30 cellular contexts compared by ENCODE assay signal in genomic region chr2:128494307-128494639, GRCh38.
DNase-seq lines count a peak whose midpoint lies in the region; ATAC-seq and TF ChIP-seq lines count a peak whose summit lies in the region.
"Had no signal": no experiment of that assay in that cellular context is flagged by ENCODE, and none has a peak within 500 bp of the region (broad histone marks: within the 10 kb centered on the region; RNA-seq: fewer than 3 reads in every experiment).

No MANE protein-coding gene starts in this region.

- H3K27ac ChIP-seq in heart right ventricle = peak overlapping the region in 6 of 10 donors; percentile 30 to 80 (median 66)
- H3K27ac ChIP-seq in adrenal gland = peak overlapping the region; percentile 46 to 87 (median 77)
- H3K27ac ChIP-seq: breast epithelium, colonic mucosa, esophagus muscularis mucosa, HL-60, skin epidermis, tibial artery, WERI-Rb-1 had no signal

- intact Hi-C loops in heart right ventricle (cut with DNase I) (loop anchor here in 1 of 10 donors (2.0 kb wide), 1 partner anchor 21 kb away; no protein-coding TSS in a partner anchor), left ventricle myocardium superior (cut with micrococcal nuclease) (no loop called here), adrenal gland (cut with DNase I) (no loop called here)

- peak in 1 of 2 donors; percentile 73 for TF ChIP-seq POLR2A in adrenal gland (IDR thresholded peaks at IDR 0.05)

- DNase-seq in heart right ventricle (no peak), left ventricle myocardium superior (no peak), adrenal gland (no peak), mesenteric fat pad (ENCODE audit: low spot score) (peak; percentile 81), ureter (ENCODE audit: low spot score) (peak; percentile 39), inferior parietal cortex (ENCODE audit: extremely low spot score) (no peak)
- DNase-seq: ACHN; activated CD4-positive, alpha-beta T cell treated with anti-CD3 and anti-CD28 coated beads, Interleukin-2, amount 10 ng/mL, durations not matched to agents 24 days and 14 days; activated naive CD4-positive, alpha-beta T cell; activated T-cell treated with anti-CD3 and anti-CD28 coated beads, Interleukin-2, amount 50 U/mL, for 4 hours; BE2C; colonic mucosa; DMS79; foreskin melanocyte; GF-D8; HFFc6; Karpas-422; left colon; NCI-H1436; NCI-H2107; NCI-H446; stimulated activated naive CD8-positive, alpha-beta T cell treated with anti-CD3 and anti-CD28 coated beads, Interleukin-15, amount 100 ng/mL, for 72 hours; T-helper 9 cell; tibial artery; WERI-Rb-1 had no signal

- peaks cover 0 to 13% (median 0%) of the 10 kb centered on the region in 7 donors for H3K27me3 ChIP-seq in heart right ventricle
- H3K27me3 ChIP-seq in adrenal gland = no peaks in the 10 kb centered on the region
- H3K27me3 ChIP-seq: BE2C, breast epithelium, colonic mucosa had no signal

- H3K4me3 ChIP-seq in heart right ventricle = no peak overlapping the region
- H3K4me3 ChIP-seq in adrenal gland = no peak overlapping the region
- H3K4me3 ChIP-seq: breast epithelium, colonic mucosa, esophagus muscularis mucosa, skin epidermis, tibial artery had no signal

- TF ChIP-seq CTCF in heart right ventricle (IDR thresholded peaks at IDR 0.05) (no peak), adrenal gland (IDR thresholded peaks at IDR 0.05) (no peak)

- no peaks in the 10 kb centered on the region for H3K36me3 ChIP-seq in heart right ventricle
- H3K36me3 ChIP-seq in adrenal gland (replicated peaks in 1 of 2) = no peaks in the 10 kb centered on the region
- H3K36me3 ChIP-seq: BE2C, breast epithelium, colonic mucosa, esophagus muscularis mucosa, tibial artery, WERI-Rb-1 had no signal

- H3K4me1 ChIP-seq in heart right ventricle = peaks cover 0 to 30% (median 17%) of the 10 kb centered on the region in 9 donors
- peaks cover 7 to 16% of the 10 kb centered on the region in 2 donors for H3K4me1 ChIP-seq in adrenal gland (replicated peaks in 1 of 2)
- H3K4me1 ChIP-seq: BE2C, colonic mucosa had no signal

- peaks cover 0 to 6% (median 0%) of the 10 kb centered on the region in 11 donors for H3K9me3 ChIP-seq in heart right ventricle
- H3K9me3 ChIP-seq in adrenal gland (replicated peaks in 1 of 3) = no peaks in the 10 kb centered on the region
- H3K9me3 ChIP-seq: BE2C, colonic mucosa had no signal

- WGBS in heart right ventricle, 2 donors = 15 to 26% methylated on average over 8 of the region's 8 CpGs
- 34 to 45% (median 42%) methylated on average over 6 to 8 of the region's 8 CpGs for WGBS in adrenal gland, 4 donors

- ATAC-seq in heart right ventricle (no peak), left ventricle myocardium superior (no peak), GM18907 (IDR thresholded peaks at IDR 0.05; ENCODE audit: unreplicated experiment) (no peak)
- ATAC-seq: activated T-cell treated with anti-CD3 and anti-CD28 coated beads, Interleukin-2, amount 50 U/mL, for 4 hours; left colon; stimulated activated naive CD8-positive, alpha-beta T cell treated with anti-CD3 and anti-CD28 coated beads, Interleukin-15, amount 100 ng/mL, for 72 hours had no signal

Comparison
In these comparisons a context has a peak if more than half of its experiments do, and no peak if none do; other contexts are left out.
1. DNase-seq: peak in mesenteric fat pad (single experiment) and ureter (single experiment); none in heart right ventricle (0 of 2), left ventricle myocardium superior (single experiment), adrenal gland (0 of 7) and inferior parietal cortex (single experiment).